In the genomic region with DNA sequence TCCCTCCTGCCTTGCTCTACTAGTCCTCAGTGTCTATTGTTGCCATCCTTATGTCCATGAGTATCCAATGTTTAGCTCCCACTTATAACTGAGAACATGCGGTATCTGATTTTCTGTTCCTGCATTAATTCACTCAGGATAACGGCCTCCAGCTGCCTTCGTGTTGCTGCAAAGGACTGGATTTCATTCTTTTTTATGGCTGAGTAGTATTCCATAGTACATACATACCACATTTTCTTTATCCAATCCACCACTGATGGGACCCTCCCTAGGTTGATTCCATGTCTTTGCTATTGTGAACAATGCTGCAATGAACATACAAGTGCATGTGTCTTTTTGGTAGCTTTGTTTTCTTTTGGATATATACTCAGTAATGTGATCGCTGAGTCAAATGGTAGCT, we compare ENCODE assay signal across 20 cellular contexts. TPM values are rescaled to one million over a fixed set of nuclear protein-coding genes. Genes with fewer than 3 reads are reported as not detected.
DNase-seq lines count a peak whose midpoint lies in the region; ATAC-seq, FAIRE-seq and TF ChIP-seq lines count a peak whose summit lies in the region.
"Had no signal": no experiment of that assay in that cellular context is flagged by ENCODE, and none has a peak within 500 bp of the region (broad histone marks: within the 10 kb centered on the region; RNA-seq: fewer than 3 reads in every experiment).

No MANE protein-coding gene starts in this region.

- no peak for FAIRE-seq in astrocyte (lab: Jason Lieb, UNC)
- FAIRE-seq: HTR-8/SVneo had no signal

- H3K9me3 ChIP-seq in astrocyte (ENCODE audit: insufficient read depth, low read depth, low read length): no peaks in the 10 kb centered on the region

- no peak for DNase-seq in activated CD4-positive, alpha-beta memory T cell treated with anti-CD3 and anti-CD28 coated beads, Interleukin-2, amount 10 ng/mL, durations not matched to agents 7 days and 5 days
- no peak for DNase-seq in activated CD4-positive, alpha-beta memory T cell treated with anti-CD3 and anti-CD28 coated beads for 36 hours
- no peak for DNase-seq in stimulated activated naive CD8-positive, alpha-beta T cell treated with anti-CD3 and anti-CD28 coated beads, Interleukin-15, Interleukin-2, amounts not matched to agents 100 U/mL and 50 U/mL, for 24 hours
- DNase-seq in astrocyte (ENCODE audit: low read depth): no peak
- DNase-seq in iPS-NIHi7 (ENCODE audit: extremely low spot score): no peak
- DNase-seq in globus pallidus (ENCODE audit: low spot score): no peak
- DNase-seq: CD8-positive, alpha-beta memory T cell; H9; IMR-90; MM.1S; NCI-H1092; NCI-H1436 treated with DMSO at 0.1 percent for 48 hours; NCI-H2029; NCI-H345; NCI-H524 treated with DMSO at 0.1 percent for 48 hours; PC-9 had no signal

- H3K27me3 ChIP-seq in astrocyte (ENCODE audit: insufficient read depth, low read length): no peaks in the 10 kb centered on the region
- H3K27me3 ChIP-seq: BLaER1 had no signal

- no peak overlapping the region for H3K4me3 ChIP-seq in astrocyte (ENCODE audit: insufficient read depth, low read depth, low read length)
- H3K4me3 ChIP-seq: BLaER1, PC-9 had no signal

- intact Hi-C loops in activated CD4-positive, alpha-beta memory T cell treated with anti-CD3 and anti-CD28 coated beads for 36 hours (cut with micrococcal nuclease): loop anchor here (2.0 to 5.0 kb wide), 3 partner anchors 112 to 276 kb away; partner anchors contain the start of gene RAPGEF6

- no peaks in the 10 kb centered on the region for H3K27me3 Mint-ChIP-seq in activated CD4-positive, alpha-beta memory T cell treated with anti-CD3 and anti-CD28 coated beads, Interleukin-2, amount 10 ng/mL, durations not matched to agents 7 days and 5 days
- H3K27me3 Mint-ChIP-seq in activated CD4-positive, alpha-beta memory T cell treated with anti-CD3 and anti-CD28 coated beads for 36 hours: no peaks in the 10 kb centered on the region
- no peaks in the 10 kb centered on the region for H3K27me3 Mint-ChIP-seq in stimulated activated naive CD8-positive, alpha-beta T cell treated with anti-CD3 and anti-CD28 coated beads, Interleukin-15, Interleukin-2, amounts not matched to agents 100 ng/mL and 50 ng/mL, for 24 hours
- H3K27me3 Mint-ChIP-seq in astrocyte (ENCODE audit: low read depth, unreplicated experiment): no peaks in the 10 kb centered on the region
- H3K27me3 Mint-ChIP-seq: CD8-positive, alpha-beta memory T cell had no signal

- H3K9ac ChIP-seq in astrocyte (ENCODE audit: low read length): no peak overlapping the region
- H3K9ac ChIP-seq: BLaER1 had no signal

- no peak overlapping the region for H3K4me2 ChIP-seq in astrocyte (ENCODE audit: low read length)
- H3K4me2 ChIP-seq: BLaER1, PC-9 had no signal

- H3K27ac ChIP-seq in astrocyte (ENCODE audit: low read depth, low read length): no peak overlapping the region
- H3K27ac ChIP-seq: BLaER1, PC-9, RWPE1 had no signal

- peak overlapping the region; percentile 18 for H3K27ac Mint-ChIP-seq in activated CD4-positive, alpha-beta memory T cell treated with anti-CD3 and anti-CD28 coated beads, Interleukin-2, amount 10 ng/mL, durations not matched to agents 7 days and 5 days
- no peak overlapping the region for H3K27ac Mint-ChIP-seq in activated CD4-positive, alpha-beta memory T cell treated with anti-CD3 and anti-CD28 coated beads for 36 hours
- peak overlapping the region; percentile 64 for H3K27ac Mint-ChIP-seq in stimulated activated naive CD8-positive, alpha-beta T cell treated with anti-CD3 and anti-CD28 coated beads, Interleukin-15, Interleukin-2, amounts not matched to agents 100 ng/mL and 50 ng/mL, for 24 hours
- peak overlapping the region; percentile 94 for H3K27ac Mint-ChIP-seq in astrocyte (ENCODE audit: unreplicated experiment)
- H3K27ac Mint-ChIP-seq: H9 had no signal

- peaks cover 16% of the 10 kb centered on the region for H3K4me1 ChIP-seq in astrocyte (ENCODE audit: insufficient read depth, low read length)

- H3K36me3 ChIP-seq in astrocyte (ENCODE audit: insufficient read depth, low read length): peaks cover 4% of the 10 kb centered on the region

- H3K79me2 ChIP-seq in astrocyte (ENCODE audit: insufficient read depth, low read length): peaks cover 75% of the 10 kb centered on the region

- no peak overlapping the region for H3K4me3 Mint-ChIP-seq in activated CD4-positive, alpha-beta memory T cell treated with anti-CD3 and anti-CD28 coated beads, Interleukin-2, amount 10 ng/mL, durations not matched to agents 7 days and 5 days
- H3K4me3 Mint-ChIP-seq in activated CD4-positive, alpha-beta memory T cell treated with anti-CD3 and anti-CD28 coated beads for 36 hours: no peak overlapping the region
- H3K4me3 Mint-ChIP-seq in stimulated activated naive CD8-positive, alpha-beta T cell treated with anti-CD3 and anti-CD28 coated beads, Interleukin-15, Interleukin-2, amounts not matched to agents 100 ng/mL and 50 ng/mL, for 24 hours: no peak overlapping the region
- no peak overlapping the region for H3K4me3 Mint-ChIP-seq in astrocyte (ENCODE audit: unreplicated experiment)
- H3K4me3 Mint-ChIP-seq: H9 had no signal

- CTCF ChIA-PET in activated CD4-positive, alpha-beta memory T cell treated with anti-CD3 and anti-CD28 coated beads, Interleukin-2, amount 10 ng/mL, durations not matched to agents 7 days and 5 days (lab: Charles Lee): no interaction called here
- CTCF ChIA-PET in activated CD4-positive, alpha-beta memory T cell treated with anti-CD3 and anti-CD28 coated beads for 36 hours (lab: Charles Lee): no interaction called here

- peaks cover 24% of the 10 kb centered on the region for H3K4me1 Mint-ChIP-seq in activated CD4-positive, alpha-beta memory T cell treated with anti-CD3 and anti-CD28 coated beads, Interleukin-2, amount 10 ng/mL, durations not matched to agents 7 days and 5 days
- H3K4me1 Mint-ChIP-seq in activated CD4-positive, alpha-beta memory T cell treated with anti-CD3 and anti-CD28 coated beads for 36 hours (ENCODE audit: low read depth): peaks cover 33% of the 10 kb centered on the region
- peaks cover 40% of the 10 kb centered on the region for H3K4me1 Mint-ChIP-seq in stimulated activated naive CD8-positive, alpha-beta T cell treated with anti-CD3 and anti-CD28 coated beads, Interleukin-15, Interleukin-2, amounts not matched to agents 100 ng/mL and 50 ng/mL, for 24 hours (ENCODE audit: low read depth)
- peaks cover 38% of the 10 kb centered on the region for H3K4me1 Mint-ChIP-seq in astrocyte (ENCODE audit: low read depth, unreplicated experiment)

- H3K9me3 Mint-ChIP-seq in activated CD4-positive, alpha-beta memory T cell treated with anti-CD3 and anti-CD28 coated beads, Interleukin-2, amount 10 ng/mL, durations not matched to agents 7 days and 5 days: peaks cover 3% of the 10 kb centered on the region
- no peaks in the 10 kb centered on the region for H3K9me3 Mint-ChIP-seq in activated CD4-positive, alpha-beta memory T cell treated with anti-CD3 and anti-CD28 coated beads for 36 hours
- H3K9me3 Mint-ChIP-seq in stimulated activated naive CD8-positive, alpha-beta T cell treated with anti-CD3 and anti-CD28 coated beads, Interleukin-15, Interleukin-2, amounts not matched to agents 100 ng/mL and 50 ng/mL, for 24 hours: no peaks in the 10 kb centered on the region
- peaks cover 2% of the 10 kb centered on the region for H3K9me3 Mint-ChIP-seq in astrocyte (ENCODE audit: unreplicated experiment)
- H3K9me3 Mint-ChIP-seq: H9 had no signal

- H2AFZ ChIP-seq in astrocyte (ENCODE audit: low read depth, low read length): no peak overlapping the region
- H2AFZ ChIP-seq: PC-9 had no signal

- H3K36me3 Mint-ChIP-seq in activated CD4-positive, alpha-beta memory T cell treated with anti-CD3 and anti-CD28 coated beads, Interleukin-2, amount 10 ng/mL, durations not matched to agents 7 days and 5 days (ENCODE audit: low read depth): peaks cover 40% of the 10 kb centered on the region
- peaks cover 20% of the 10 kb centered on the region for H3K36me3 Mint-ChIP-seq in activated CD4-positive, alpha-beta memory T cell treated with anti-CD3 and anti-CD28 coated beads for 36 hours
- peaks cover 35% of the 10 kb centered on the region for H3K36me3 Mint-ChIP-seq in stimulated activated naive CD8-positive, alpha-beta T cell treated with anti-CD3 and anti-CD28 coated beads, Interleukin-15, Interleukin-2, amounts not matched to agents 100 ng/mL and 50 ng/mL, for 24 hours (ENCODE audit: low read depth)
- peaks cover 12% of the 10 kb centered on the region for H3K36me3 Mint-ChIP-seq in astrocyte (ENCODE audit: low read depth, unreplicated experiment)

- POLR2A ChIA-PET in activated CD4-positive, alpha-beta memory T cell treated with anti-CD3 and anti-CD28 coated beads, Interleukin-2, amount 10 ng/mL, durations not matched to agents 7 days and 5 days (lab: Charles Lee): no interaction called here
- POLR2A ChIA-PET in activated CD4-positive, alpha-beta memory T cell treated with anti-CD3 and anti-CD28 coated beads for 36 hours (lab: Charles Lee): no interaction called here

- H4K20me1 ChIP-seq in astrocyte (ENCODE audit: insufficient read depth, low read length): peaks cover 57% of the 10 kb centered on the region

- ATAC-seq in stimulated activated naive CD8-positive, alpha-beta T cell treated with anti-CD3 and anti-CD28 coated beads, Interleukin-15, Interleukin-2, amounts not matched to agents 100 U/mL and 50 U/mL, for 24 hours: no peak

- no peak for TF ChIP-seq CTCF in astrocyte (IDR thresholded peaks at IDR 0.05; ENCODE audit: insufficient read depth, low read depth, low read length)

RNA-seq across cellular contexts. Expression of gene FNIP1, which starts 50.4 kb away (rescaled TPM):
- 10 to 100 TPM; 27.8 to 28.7 TPM for total RNA-seq in activated CD4-positive, alpha-beta memory T cell treated with anti-CD3 and anti-CD28 coated beads, Interleukin-2, amount 10 ng/mL, durations not matched to agents 7 days and 5 days
- 10 to 100 TPM; 14.0 to 15.9 TPM for total RNA-seq in activated CD4-positive, alpha-beta memory T cell treated with anti-CD3 and anti-CD28 coated beads for 36 hours
- total RNA-seq in astrocyte: 24.4 and 28.5 TPM in 2 replicates
